25 cellular contexts compared by ENCODE assay signal in the genomic region with DNA sequence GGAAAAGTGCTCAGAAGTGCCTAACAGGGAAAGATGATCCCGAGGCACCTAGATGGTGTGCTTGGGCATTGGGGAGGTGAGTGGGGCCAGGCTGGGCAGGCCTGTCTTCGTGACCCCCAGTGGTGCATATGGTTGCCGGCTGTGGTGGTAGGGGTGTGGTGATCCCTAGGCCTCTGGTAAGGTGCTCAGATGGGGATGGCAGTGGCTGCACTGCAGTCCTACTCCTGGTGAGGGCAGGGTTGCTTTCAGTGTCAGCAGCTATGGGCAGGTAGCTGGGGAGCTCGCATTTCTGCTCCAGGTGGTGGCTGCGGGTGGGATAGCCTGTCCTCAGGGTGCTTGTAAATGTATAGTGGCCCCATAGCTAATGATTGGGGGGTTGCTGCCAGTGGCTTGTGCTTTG.
"Had no signal": no experiment of that assay in that cellular context is flagged by ENCODE, and none has a peak within 500 bp of the region (broad histone marks: within the 10 kb centered on the region; RNA-seq: fewer than 3 reads in every experiment).

No MANE protein-coding gene starts in this region.

- H3K4me3 ChIP-seq: colonic mucosa, esophagus squamous epithelium, gastrocnemius medialis, heart right ventricle, left lung, lower lobe of right lung, mucosa of descending colon had no signal

- H3K27ac ChIP-seq: colonic mucosa, epithelial cell of prostate, esophagus squamous epithelium, gastrocnemius medialis, heart right ventricle, left lung, lower lobe of right lung had no signal

- ATAC-seq: effector memory CD8-positive, alpha-beta T cell; esophagus mucosa; gastrocnemius medialis; heart right ventricle; left cardiac atrium; left lung; left ventricle myocardium superior; lower lobe of right lung; mucosa of descending colon had no signal

- DNase-seq: colonic mucosa; cortex of kidney; effector CD8-positive, alpha-beta T cell; effector memory CD8-positive, alpha-beta T cell; endodermal cell; erythroblast; esophagus squamous epithelium; foreskin fibroblast; foreskin melanocyte; gastrocnemius medialis; glutamatergic neuron; head of caudate nucleus; heart right ventricle; hippocampal formation; left cardiac atrium; left lung; left ventricle myocardium superior; lower lobe of right lung; mesenchymal stem cell; mucosa of descending colon had no signal

- H3K4me1 ChIP-seq: colonic mucosa, esophagus squamous epithelium, gastrocnemius medialis, heart right ventricle, left lung, lower lobe of right lung had no signal

- FAIRE-seq: endometrium, islet of Langerhans, keratinocyte had no signal

- H3K9me3 ChIP-seq: colonic mucosa, gastrocnemius medialis had no signal

- H3K36me3 ChIP-seq: colonic mucosa, esophagus squamous epithelium, gastrocnemius medialis, heart right ventricle, left lung, lower lobe of right lung had no signal

- H3K27me3 ChIP-seq: colonic mucosa, gastrocnemius medialis, heart right ventricle, left lung had no signal
